In the genomic region with DNA sequence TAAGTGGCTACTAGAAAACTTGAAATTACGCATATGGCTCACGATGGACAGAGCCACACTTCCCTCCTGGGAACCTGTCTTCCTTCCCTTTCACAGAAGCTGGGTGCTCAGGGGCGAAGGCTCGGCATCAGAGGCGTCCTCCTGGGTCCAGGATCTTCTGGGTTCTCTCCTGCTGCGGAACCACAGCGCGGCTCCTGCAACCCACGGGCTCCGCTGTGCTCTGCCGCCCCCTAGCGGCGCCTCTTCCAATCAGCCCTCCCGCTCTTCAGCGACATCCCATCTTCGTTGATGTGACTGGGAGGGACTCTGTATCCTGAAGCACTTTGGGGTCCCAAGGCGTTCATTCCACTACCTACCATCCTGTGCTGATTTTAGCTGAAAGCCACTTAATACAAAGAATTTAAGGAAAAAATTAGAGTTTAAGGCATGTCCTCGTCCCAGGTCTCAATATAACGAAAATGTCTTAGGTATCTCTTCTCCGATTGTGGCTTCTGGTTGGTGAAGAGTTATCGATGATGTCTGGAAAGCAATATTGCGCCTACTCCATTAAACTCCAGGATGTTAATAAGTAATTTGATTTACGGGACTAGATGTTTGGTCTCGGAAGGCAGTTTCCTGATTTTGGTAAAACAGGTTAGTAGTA, we compare ENCODE assay signal across 8 cellular contexts. TPM values are rescaled to one million over a fixed set of nuclear protein-coding genes. Genes with fewer than 3 reads are reported as not detected.
DNase-seq lines count a peak whose midpoint lies in the region; ATAC-seq and TF ChIP-seq lines count a peak whose summit lies in the region.

No MANE protein-coding gene starts in this region.

- no peaks in the 10 kb centered on the region for H3K9me3 ChIP-seq in vagina

- H3K27me3 Mint-ChIP-seq in T-cell = no peaks in the 10 kb centered on the region
- no peaks in the 10 kb centered on the region for H3K27me3 Mint-ChIP-seq in activated naive CD8-positive, alpha-beta T cell

- TF ChIP-seq POLR2A in NB4 (IDR thresholded peaks at IDR 0.05; ENCODE audit: extremely low read depth, insufficient read length) = no peak
- no peak for TF ChIP-seq POLR2A in vagina (IDR thresholded peaks at IDR 0.05)

- peaks cover 17 to 26% (median 21%) of the 10 kb centered on the region in 3 donors for H3K4me1 Mint-ChIP-seq in T-cell
- H3K4me1 Mint-ChIP-seq in activated naive CD8-positive, alpha-beta T cell (ENCODE audit: low read depth) = peaks cover 25% of the 10 kb centered on the region

- intact Hi-C loops in Right ventricle myocardium superior (cut with DNase I) (loop anchor here (1.0 to 5.0 kb wide), 3 partner anchors 56 to 148 kb away; no protein-coding TSS in a partner anchor), posterior vena cava (cut with DNase I) (loop anchor here (5.0 kb wide), 3 partner anchors 52 to 102 kb away; no protein-coding TSS in a partner anchor), vagina (cut with DNase I) (loop anchor here (2.0 kb wide), 2 partner anchors 56 to 106 kb away; no protein-coding TSS in a partner anchor)

- ATAC-seq in T-cell (replicated peaks in 1 of 4) (peak; percentile 74 to 87 (median 78)), Right ventricle myocardium superior (ENCODE audit: poor library complexity) (peak; percentile 91), GM19452 (IDR thresholded peaks at IDR 0.05; ENCODE audit: unreplicated experiment) (no peak)

- POLR2A ChIA-PET in T-cell (lab: Charles Lee) = no interaction called here

- H3K27ac Mint-ChIP-seq in T-cell = peak overlapping the region; percentile 88
- H3K27ac Mint-ChIP-seq in activated naive CD8-positive, alpha-beta T cell = peak overlapping the region; percentile 84

- H3K4me1 ChIP-seq in vagina = peaks cover 6% of the 10 kb centered on the region

- H3K36me3 ChIP-seq in vagina = no peaks in the 10 kb centered on the region

- no peaks in the 10 kb centered on the region for H3K27me3 ChIP-seq in vagina

- H3K4me3 Mint-ChIP-seq in T-cell = peak overlapping the region; percentile 53 to 75 (median 60)
- H3K4me3 Mint-ChIP-seq in activated naive CD8-positive, alpha-beta T cell = no peak overlapping the region

- H3K4me3 ChIP-seq in NB4 (ENCODE audit: low read depth, low read length) (no peak overlapping the region), vagina (no peak overlapping the region)

- no peaks in the 10 kb centered on the region for H3K36me3 Mint-ChIP-seq in T-cell
- H3K36me3 Mint-ChIP-seq in activated naive CD8-positive, alpha-beta T cell = no peaks in the 10 kb centered on the region

- CTCF ChIA-PET in T-cell (lab: Charles Lee) = interaction anchor here (0.6 to 4.4 kb wide), 15 partner anchors 16 to 1747 kb away, joined by 3 to 38 read pairs (median 4); no protein-coding TSS in a partner anchor

- peak; percentile 98 for TF ChIP-seq CTCF in NB4 (IDR thresholded peaks at IDR 0.05; ENCODE audit: low read depth, low read length)
- peak; percentile 96 to 97 (median 96) for TF ChIP-seq CTCF in vagina (IDR thresholded peaks at IDR 0.05)

- no peak overlapping the region for H3K27ac ChIP-seq in vagina

- H3K9me3 Mint-ChIP-seq in T-cell = no peaks in the 10 kb centered on the region
- H3K9me3 Mint-ChIP-seq in activated naive CD8-positive, alpha-beta T cell (ENCODE audit: low read depth) = no peaks in the 10 kb centered on the region

- DNase-seq in ELR (ENCODE audit: low read depth) (peak; percentile 74), NB4 (ENCODE audit: low read depth) (peak; percentile 80), T-cell (peak; percentile 39 to 81 (median 70)), Right ventricle myocardium superior (peak; percentile 91), posterior vena cava (ENCODE audit: low spot score) (peak; percentile 94), vagina (ENCODE audit: extremely low spot score in 2 of 2) (no peak)

RNA-seq across cellular contexts. Expression of gene RPS3, which starts 14.8 kb away (rescaled TPM):
- total RNA-seq in T-cell = 1,000 to 10,000 TPM; 4,604 to 5,380 (median 4,830) TPM
- total RNA-seq in Right ventricle myocardium superior = 827 TPM
- 1,000 to 10,000 TPM; 1,304 to 1,399 TPM for total RNA-seq in posterior vena cava
- 1,625 TPM for total RNA-seq in vagina

RNA-seq across cellular contexts. Expression of gene ARRB1, which starts 33.1 kb away (rescaled TPM):
- total RNA-seq in T-cell (10 to 100 TPM; 37.2 to 57.3 (median 47.3) TPM), Right ventricle myocardium superior (24.6 TPM), posterior vena cava (10 to 100 TPM; 42.3 to 44.3 TPM), vagina (33.1 TPM)

RNA-seq across cellular contexts. Expression of gene KLHL35, which starts 48.4 kb away (rescaled TPM):
- total RNA-seq in T-cell (1 to 10 TPM in 4 of 5 donors, under 1 TPM in 1; 0.33 to 2.9 (median 1.5) TPM), Right ventricle myocardium superior (0.48 TPM), posterior vena cava (under 1 TPM; 0.67 to 0.79 TPM), vagina (not detected)

Comparison
In these comparisons a context has a peak if more than half of its experiments do, and no peak if none do; other contexts are left out.
1. DNase-seq: peak in ELR (single experiment), NB4 (single experiment), T-cell (34 of 34), Right ventricle myocardium superior (single experiment) and posterior vena cava (single experiment); none in vagina (0 of 2).